In the genomic region with DNA sequence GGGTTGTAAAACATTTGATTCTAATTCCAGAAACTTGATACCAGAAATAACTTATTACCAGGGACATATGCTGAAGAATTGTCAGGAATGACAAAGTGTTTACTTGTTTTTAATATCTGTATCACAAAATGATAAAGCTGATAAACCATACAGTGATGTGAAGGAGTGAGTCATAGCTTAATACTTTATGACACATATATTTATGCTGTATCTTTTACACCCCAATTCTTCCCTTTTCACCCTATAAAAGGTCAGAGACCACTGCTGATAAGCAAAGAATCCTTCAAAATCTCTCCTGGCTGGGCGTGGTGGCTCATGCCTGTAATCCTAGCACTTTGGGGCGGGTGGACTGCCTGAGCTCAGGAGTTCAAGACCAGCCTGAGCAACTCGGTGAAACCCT, we compare ENCODE assay signal across 14 cellular contexts. TPM values are rescaled to one million over a fixed set of nuclear protein-coding genes. Genes with fewer than 3 reads are reported as not detected.
A peak's percentile ranks its signal among the peaks of the same experiment; 100 is the strongest.
DNase-seq lines count a peak whose midpoint lies in the region; ATAC-seq, FAIRE-seq and TF ChIP-seq lines count a peak whose summit lies in the region.
"Had no signal": no experiment of that assay in that cellular context is flagged by ENCODE, and none has a peak within 500 bp of the region (broad histone marks: within the 10 kb centered on the region; RNA-seq: fewer than 3 reads in every experiment).

No MANE protein-coding gene starts in this region.

- no peak overlapping the region for H4K91ac ChIP-seq in IMR-90 (ENCODE audit: insufficient read depth, low read depth, low read length)

- peak overlapping the region in 1 of 2 experiments; percentile 50; a peak in 2 of 6 replicates for H3K27ac ChIP-seq in A549
- no peak overlapping the region for H3K27ac ChIP-seq in IMR-90 (ENCODE audit: insufficient read depth, low read length)
- H3K27ac ChIP-seq in pancreas, result peak overlapping the region in 1 of 4 donors; percentile 13

- H3K4ac ChIP-seq in IMR-90 (ENCODE audit: low read depth, low read length), result no peak overlapping the region

- TF ChIP-seq CTCF in A549 (IDR thresholded peaks at IDR 0.05), result no peak
- no peak for TF ChIP-seq CTCF in IMR-90 (conservative IDR thresholded peaks at IDR 0.05; ENCODE audit: low read depth, low read length)
- no peak for TF ChIP-seq CTCF in pancreas (IDR thresholded peaks at IDR 0.05)
- TF ChIP-seq CTCF in GM20000 (IDR thresholded peaks at IDR 0.05; ENCODE audit: extremely low read depth, missing control alignments), result no peak

- no peak for TF ChIP-seq EP300 in A549 (IDR thresholded peaks at IDR 0.05)

- peak overlapping the region; percentile 99 to 100 (median 99) for H3K27ac Mint-ChIP-seq in naive B cell

- dilution Hi-C loops in IMR-90 (cut with HindIII; ENCODE audit: low sequenced_read_pairs, unreplicated experiment), result no loop called here

- H3K27me3 ChIP-seq in IMR-90 (ENCODE audit: control insufficient read depth, insufficient read depth, low read length), result peaks cover 1% of the 10 kb centered on the region; the same call in 1 of the 2 replicates
- H3K27me3 ChIP-seq in pancreas, result no peaks in the 10 kb centered on the region

- no TSS peak for BruUV-seq in IMR-90 (replicated peaks; lab: Mats Ljungman, UMichigan)

- no peak overlapping the region for H3K9ac ChIP-seq in IMR-90 (ENCODE audit: low read depth, low read length)

- H3K36me3 ChIP-seq in IMR-90 (ENCODE audit: control insufficient read depth, insufficient read depth, low read length) (no peaks in the 10 kb centered on the region), pancreas (no peaks in the 10 kb centered on the region)

- no peak overlapping the region for H3K18ac ChIP-seq in IMR-90 (ENCODE audit: low read depth, low read length)

- H2BK15ac ChIP-seq in IMR-90 (ENCODE audit: low read depth, low read length), result no peak overlapping the region

- intact Hi-C loops in IMR-90 (cut with micrococcal nuclease), result loop anchor here (5.0 kb wide), 1 partner anchor 62 kb away; no protein-coding TSS in a partner anchor
- intact Hi-C loops in pancreas (cut with DNase I), result no loop called here

- H4K20me1 ChIP-seq in IMR-90 (ENCODE audit: insufficient read depth, low read length), result no peaks in the 10 kb centered on the region

- H3K56ac ChIP-seq in IMR-90 (ENCODE audit: extremely low read depth, insufficient read depth, low read length), result no peak overlapping the region

- no peak overlapping the region for H2AFZ ChIP-seq in IMR-90 (replicated peaks; ENCODE audit: low read length, poor library complexity)

- ATAC-seq in A549, result no peak
- no peak for ATAC-seq in IMR-90 (ENCODE audit: low read depth)
- no peak for ATAC-seq in naive B cell (ENCODE audit: low read depth in 2 of 2)
- no peak for ATAC-seq in pancreas
- ATAC-seq in GM21447 (IDR thresholded peaks at IDR 0.05; ENCODE audit: unreplicated experiment), result no peak

- TF ChIP-seq RAD21 in A549 (conservative IDR thresholded peaks at IDR 0.05 in 1 of 2, IDR thresholded peaks at IDR 0.05 in 1 of 2) (no peak), IMR-90 (IDR thresholded peaks at IDR 0.05; ENCODE audit: low read length) (no peak)

- CTCF ChIA-PET in A549 (lab: Yijun Ruan, JAX) (interaction anchor here (1.2 kb wide), 1 partner anchor 104 kb away, joined by 3 read pairs; no protein-coding TSS in a partner anchor), IMR-90 (lab: Yijun Ruan, JAX) (no interaction called here)

- TF ChIP-seq POLR2A in A549 (IDR thresholded peaks at IDR 0.05; ENCODE audit: low read length) (no peak), IMR-90 (IDR thresholded peaks at IDR 0.05; ENCODE audit: low read depth, low read length) (no peak)

- peaks cover 27% of the 10 kb centered on the region for H3K4me1 ChIP-seq in A549
- H3K4me1 ChIP-seq in IMR-90 (ENCODE audit: control insufficient read depth, insufficient read depth, low read length), result peaks cover 3% of the 10 kb centered on the region; the same call in 1 of the 2 replicates
- H3K4me1 ChIP-seq in pancreas, result peaks cover 0 to 13% (median 0%) of the 10 kb centered on the region in 3 donors

- no peak overlapping the region for H4K8ac ChIP-seq in IMR-90 (ENCODE audit: low read depth in 2 of 2, low read length in 2 of 2)

- no peak for DNase-seq in A549 (ENCODE audit: low read depth in 1 of 2, low spot score in 1 of 2)
- DNase-seq in IMR-90, result peak; percentile 22
- DNase-seq in amniotic epithelial cell (ENCODE audit: low read depth), result peak; percentile 48
- no peak for DNase-seq in naive B cell
- DNase-seq in pancreas, result no peak
- no peak for DNase-seq in GM20000 (ENCODE audit: low spot score)
- DNase-seq in H4 (ENCODE audit: low spot score), result no peak
- DNase-seq: activated CD4-positive, alpha-beta T cell treated with anti-CD3 and anti-CD28 coated beads, Interleukin-2, amount 50 U/mL, for 1 hour; foreskin fibroblast; NCI-H1930; nephron progenitor cell had no signal

- WGBS in A549 (ENCODE audit: missing lambda C conversion rate), result 39% methylated on average over 3 of the region's 3 CpGs
- no CpG with 5 or more reads among the region's 3 CpGs for WGBS in IMR-90 (ENCODE audit: extremely low coverage in 2 of 2, insufficient read length in 1 of 2), 2 experiments
- WGBS in pancreas, 2 donors, result 84 to 85% methylated on average over 3 of the region's 3 CpGs

- peaks cover 64 to 74% (median 68%) of the 10 kb centered on the region in 3 donors for H3K4me1 Mint-ChIP-seq in naive B cell

- H3K23ac ChIP-seq in IMR-90 (ENCODE audit: low read depth, low read length), result no peak overlapping the region

- no peak overlapping the region for H2AK5ac ChIP-seq in IMR-90 (ENCODE audit: low read depth, low read length)

- 0 out of 2 replicates have a peak, but pooled peaks cover 2% of the 10 kb centered on the region for H3K9me1 ChIP-seq in IMR-90 (ENCODE audit: insufficient read depth, low read length)

- H3K4me3 ChIP-seq in A549 (no peak overlapping the region), IMR-90 (ENCODE audit: insufficient read depth, low read depth, low read length) (no peak overlapping the region), pancreas (no peak overlapping the region)

- no peaks in the 10 kb centered on the region for H3K27me3 Mint-ChIP-seq in naive B cell

- H3K79me1 ChIP-seq in IMR-90 (ENCODE audit: low read depth in 1 of 2, low read length in 2 of 2), result peaks cover 0 to 19% of the 10 kb centered on the region in 2 experiments; a peak in 2 of 4 replicates

- H3K4me2 ChIP-seq in A549 (peak overlapping the region; percentile 20; the same call in 1 of the 3 replicates), IMR-90 (ENCODE audit: low read depth, low read length) (no peak overlapping the region)

- peak overlapping the region; percentile 64 to 99 (median 84) for H3K4me3 Mint-ChIP-seq in naive B cell
- H3K4me3 Mint-ChIP-seq: nephron progenitor cell had no signal

- no peak overlapping the region for H2AK9ac ChIP-seq in IMR-90 (replicated peaks; ENCODE audit: low read depth, low read length, poor library complexity)

- peaks cover 0 to 7% (median 0%) of the 10 kb centered on the region in 7 donors for H3K9me3 Mint-ChIP-seq in naive B cell

- in situ Hi-C loops in IMR-90 (cut with MboI; ENCODE audit: low sequenced_read_pairs), result no loop called here

- no peak overlapping the region for H2BK20ac ChIP-seq in IMR-90 (ENCODE audit: low read depth, low read length)

- H2BK5ac ChIP-seq in IMR-90 (ENCODE audit: low read depth, low read length, poor library complexity, severe bottlenecking), result no peak overlapping the region

- no peak overlapping the region for H2BK120ac ChIP-seq in IMR-90 (ENCODE audit: low read depth, low read length)

- POLR2A ChIA-PET in A549 (lab: Yijun Ruan, JAX) (interaction anchor here (2.0 kb wide), 1 partner anchor 201 kb away, joined by 7 read pairs; the partner anchor contains the start of gene ZNF397), IMR-90 (lab: Charles Lee; ENCODE audit: unreplicated experiment) (no interaction called here)

- H3K9me3 ChIP-seq in A549 (no peaks in the 10 kb centered on the region), IMR-90 (ENCODE audit: control insufficient read depth, insufficient read depth, low read length) (no peaks in the 10 kb centered on the region), pancreas (no peaks in the 10 kb centered on the region)

- H3K14ac ChIP-seq in IMR-90 (replicated peaks; ENCODE audit: low read depth, low read length), result no peak overlapping the region

- H4K5ac ChIP-seq in IMR-90 (ENCODE audit: low read depth, low read length), result no peak overlapping the region

- FAIRE-seq in A549 (lab: Jason Lieb, UNC), result no peak
- FAIRE-seq in pancreas (lab: Jason Lieb, UNC), result no peak
- FAIRE-seq: colon, islet of Langerhans had no signal

- no peaks in the 10 kb centered on the region for H3K36me3 Mint-ChIP-seq in naive B cell

TF ChIP-seq in A549, 52 proteins besides CTCF, POLR2A, EP300 and RAD21:
- no peak for TF ChIP-seq MAZ (IDR thresholded peaks at IDR 0.05; ENCODE audit: borderline replicate concordance, low read depth, low read length)
- TF ChIP-seq FOSL2 (IDR thresholded peaks at IDR 0.05), result no peak
- TF ChIP-seq FOSL2 (CRISPR knock-in tag; IDR thresholded peaks at IDR 0.05), result peak; percentile 66
TF ChIP-seq in A549: peak in this region for 1.

TF ChIP-seq in IMR-90, 13 proteins besides CTCF, POLR2A, EP300 and RAD21 (continues in another document):
- TF ChIP-seq CHD1 (IDR thresholded peaks at IDR 0.05; ENCODE audit: low read depth, low read length), result no peak
- TF ChIP-seq RFX5 (IDR thresholded peaks at IDR 0.05; ENCODE audit: low read depth, low read length), result no peak
- no peak for TF ChIP-seq RCOR1 (IDR thresholded peaks at IDR 0.05; ENCODE audit: insufficient replicate concordance, low read length)
- TF ChIP-seq MXI1 (IDR thresholded peaks at IDR 0.05; ENCODE audit: borderline replicate concordance, low read depth, low read length), result no peak
- TF ChIP-seq SMC3 (IDR thresholded peaks at IDR 0.05; ENCODE audit: low read depth, low read length), result no peak
- peak; percentile 62 for TF ChIP-seq FOS (IDR thresholded peaks at IDR 0.05; ENCODE audit: low read depth, low read length)

RNA-seq across cellular contexts. Expression of gene MAPRE2, which starts 1.6 kb away (rescaled TPM):
- polyA plus RNA-seq in A549 (2011; rRNA removed) (46.3 and 59.1 TPM in 2 replicates), A549 (2017; fragmentation: RNase III; extraction: RNeasy Plus Mini Kit Qiagen cat#74134 plus additional on column Dnase treatment) (11.2 to 11.4 TPM (median 11.3 TPM) in 3 replicates), IMR-90 (2012; rRNA removed) (18.4 and 19.6 TPM in 2 replicates), naive B cell (ENCODE audit: low read depth in 6 of 6) (100 to 1,000 TPM in 5 of 6 donors, 10 to 100 TPM in 1; 99.3 to 132 (median 105) TPM), pancreas (10 to 100 TPM in 1 of 2 donors, 1 to 10 TPM in 1; 4.8 to 13.0 TPM)
- polyA plus RNA-seq in A549 (2012; cell fraction: cytosol; rRNA removed), result 15.7 and 16.9 TPM in 2 replicates
- 8.8 and 12.0 TPM in 2 replicates for polyA plus RNA-seq in A549 (2012; cell fraction: nucleus; rRNA removed)
- polyA minus RNA-seq in A549 (2011; rRNA and poly(A)+ RNA removed), result 34.2 and 39.8 TPM in 2 replicates
- total RNA-seq in IMR-90 (2012; rRNA removed) (23.8 and 24.2 TPM in 2 replicates), pancreas (10 to 100 TPM in 3 of 6 donors, 1 to 10 TPM in 3; 8.4 to 18.2 (median 10.6) TPM)
- 8.2 and 8.5 TPM in 2 replicates for polyA plus RNA-seq in IMR-90 (2012; cell fraction: cytosol; rRNA removed)
- polyA plus RNA-seq in IMR-90 (2012; cell fraction: nucleus; rRNA removed; ENCODE audit: low replicate concordance), result 4.3 and 13.4 TPM in 2 replicates
- 20.7 and 32.6 TPM in 2 replicates for total RNA-seq in H4 (2014; rRNA removed; shearing (Covaris generic))

Comparison
In these comparisons a context has a peak if more than half of its experiments do, and no peak if none do; other contexts are left out.
1. DNase-seq: peak in IMR-90 (single experiment) and amniotic epithelial cell (single experiment); none in A549 (0 of 2), naive B cell (single experiment), pancreas (0 of 6), GM20000 (single experiment) and H4 (single experiment).